ENCODE assay signal across 10 cellular contexts in genomic region chr1:210882414-210883221, GRCh38.
DNase-seq lines count a peak whose midpoint lies in the region; TF ChIP-seq lines count a peak whose summit lies in the region.
"Had no signal": no experiment of that assay in that cellular context is flagged by ENCODE, and none has a peak within 500 bp of the region (broad histone marks: within the 10 kb centered on the region; RNA-seq: fewer than 3 reads in every experiment).

No MANE protein-coding gene starts in this region.

- no peaks in the 10 kb centered on the region for H3K27me3 ChIP-seq in ovary

- no peak for TF ChIP-seq POLR2A in ovary (IDR thresholded peaks at IDR 0.05)

- peak overlapping the region; percentile 86 for H3K27ac ChIP-seq in caudate nucleus (ENCODE audit: low read depth, low read length)
- no peak overlapping the region for H3K27ac ChIP-seq in ovary
- H3K27ac ChIP-seq: WERI-Rb-1 had no signal

- H3K4me1 ChIP-seq in ovary (ENCODE audit: insufficient read depth): no peaks in the 10 kb centered on the region

- DNase-seq in Daoy (ENCODE audit: low read depth) (peak; percentile 81), LHCN-M2 (ENCODE audit: low read depth) (peak; percentile 93), caudate nucleus (lab: John Stamatoyannopoulos, UW) (peak in 29 of 61 donors; percentile 8 to 83 (median 28)), occipital lobe (lab: John Stamatoyannopoulos, UW) (peak; percentile 22), CD1c-positive myeloid dendritic cell (ENCODE audit: extremely low spot score) (no peak), NCI-H1694 treated with DMSO at 0.1 percent for 48 hours (lab: John Stamatoyannopoulos, UW) (no peak), ovary (no peak), Kasumi-1 (lab: John Stamatoyannopoulos, UW) (no peak)
- DNase-seq: DMS 273 treated with DMSO at 0.1 percent for 48 hours, WERI-Rb-1 had no signal

- TF ChIP-seq CTCF in ovary (IDR thresholded peaks at IDR 0.05): no peak

- H3K9me3 ChIP-seq in ovary: no peaks in the 10 kb centered on the region

- TF ChIP-seq EP300 in ovary (IDR thresholded peaks at IDR 0.05): no peak

- 68 to 76% (median 68%) methylated on average over 8 of the region's 8 CpGs for WGBS in ovary, 3 donors

- intact Hi-C loops in ovary (cut with DNase I): no loop called here

- no peak overlapping the region for H3K4me3 ChIP-seq in ovary

- H3K36me3 ChIP-seq in ovary: no peaks in the 10 kb centered on the region
- H3K36me3 ChIP-seq: WERI-Rb-1 had no signal

Comparison
In these comparisons a context has a peak if more than half of its experiments do, and no peak if none do; other contexts are left out.
1. DNase-seq: peak in Daoy (single experiment), LHCN-M2 (single experiment) and occipital lobe (single experiment); none in CD1c-positive myeloid dendritic cell (single experiment), NCI-H1694 treated with DMSO at 0.1 percent for 48 hours (single experiment), ovary (0 of 5) and Kasumi-1 (0 of 2).